In genomic region chr2:62923881-62924280, GRCh38 we compare ENCODE assay signal across 37 cellular contexts.
"Had no signal": no experiment of that assay in that cellular context is flagged by ENCODE, and none has a peak within 500 bp of the region (broad histone marks: within the 10 kb centered on the region; RNA-seq: fewer than 3 reads in every experiment).

No MANE protein-coding gene starts in this region.

- DNase-seq: activated B cell treated with CpG ODN at 0.5 μM for 24 hours; activated CD4-positive, alpha-beta memory T cell treated with anti-CD3 and anti-CD28 coated beads for 36 hours; activated CD4-positive, alpha-beta T cell treated with anti-CD3 and anti-CD28 coated beads for 4 hours; activated CD4-positive, alpha-beta T cell treated with anti-CD3 and anti-CD28 coated beads, Interleukin-2, amount 10 ng/mL, durations not matched to agents 24 days and 14 days; activated CD4-positive, alpha-beta T cell treated with anti-CD3 and anti-CD28 coated beads, Interleukin-2, amount 50 U/mL, for 1 hour; activated CD4-positive, alpha-beta T cell treated with anti-CD3 and anti-CD28 coated beads, Interleukin-2, amount 50 U/mL, for 4 hours; activated CD4-positive, CD25-positive, alpha-beta regulatory T cell treated with anti-CD3 and anti-CD28 coated beads, Interleukin-2, amount 50 U/mL, for 72 hours; activated CD8-positive, alpha-beta memory T cell treated with anti-CD3 and anti-CD28 coated beads, Interleukin-2, amount 50 U/mL, for 4 hours; activated CD8-positive, alpha-beta T cell treated with anti-CD3 and anti-CD28 coated beads for 36 hours; activated effector memory CD4-positive, alpha-beta T cell treated with anti-CD3 and anti-CD28 coated beads, Interleukin-2, amount 50 U/mL, for 16 hours; activated gamma-delta T cell treated with Interleukin-2 at 50 U/mL for 16 hours; activated naive CD4-positive, alpha-beta T cell; activated naive CD4-positive, alpha-beta T cell treated with anti-CD3 and anti-CD28 coated beads for 36 hours; activated naive CD4-positive, alpha-beta T cell treated with anti-CD3 and anti-CD28 coated beads, Interleukin-2, amount 50 U/mL, for 16 hours; activated naive CD8-positive, alpha-beta T cell treated with anti-CD3 and anti-CD28 coated beads for 36 hours; activated T-cell treated with anti-CD3 and anti-CD28 coated beads for 4 hours; activated T-cell treated with anti-CD3 and anti-CD28 coated beads, Interleukin-2, amount 50 U/mL, for 1 hour; activated T-cell treated with anti-CD3 and anti-CD28 coated beads, Interleukin-2, amount 50 U/mL, for 4 hours; activated T-cell treated with anti-CD3 and anti-CD28 coated beads, Interleukin-2, amount 50 U/mL, for 72 hours; adrenal gland; amniotic stem cell; aorta; brain microvascular endothelial cell; central memory CD4-positive, alpha-beta T cell; T-helper 1 cell; T-helper 2 cell; T-helper 9 cell had no signal

- H3K36me3 ChIP-seq: adrenal gland, brain microvascular endothelial cell, breast epithelium had no signal

- H3K4me3 Mint-ChIP-seq: activated B cell treated with CpG ODN at 0.5 μM for 24 hours; activated CD4-positive, alpha-beta memory T cell treated with anti-CD3 and anti-CD28 coated beads for 36 hours; activated CD4-positive, alpha-beta T cell treated with anti-CD3 and anti-CD28 coated beads, Interleukin-2, amount 10 ng/mL, durations not matched to agents 24 days and 14 days; activated CD8-positive, alpha-beta T cell treated with anti-CD3 and anti-CD28 coated beads for 36 hours; activated naive CD4-positive, alpha-beta T cell treated with anti-CD3 and anti-CD28 coated beads for 36 hours; activated naive CD8-positive, alpha-beta T cell treated with anti-CD3 and anti-CD28 coated beads for 36 hours; activated T-cell treated with anti-CD3 and anti-CD28 coated beads, Interleukin-2, amount 50 U/mL, for 4 hours; activated T-cell treated with anti-CD3 and anti-CD28 coated beads, Interleukin-2, amount 50 U/mL, for 72 hours; activated T-helper 1 cell treated with anti-CD3 and anti-CD28 coated beads, Interleukin-12 subunit alpha, Interleukin-12 subunit beta, Interleukin-2, Interleukin-4 antibody, amounts not matched to agents 30 ng/mL and 10 ng/mL and 1 ng/mL, durations not matched to agents 14 hours and 24 hours and 36 hours; activated T-helper 17 cell treated with anti-CD3 and anti-CD28 coated beads, Interleukin-2, amount 50 U/mL, for 72 hours; T-helper 1 cell treated with Interleukin-12 subunit alpha and Interleukin-12 subunit beta and Interleukin-4 antibody, amounts not matched to agents 30 μg/mL and 1 μg/mL, for 36 hours; T-helper 2 cell treated with Interferon-gamma antibody and Interleukin-4, amounts not matched to agents 5 μg/mL and 100 μg/mL, for 36 hours had no signal

- H3K27ac ChIP-seq: adrenal gland, body of pancreas, brain microvascular endothelial cell, breast epithelium, VCaP had no signal

- H3K27ac Mint-ChIP-seq: activated B cell treated with CpG ODN at 0.5 μM for 24 hours; activated CD4-positive, alpha-beta memory T cell treated with anti-CD3 and anti-CD28 coated beads for 36 hours; activated CD4-positive, alpha-beta T cell treated with anti-CD3 and anti-CD28 coated beads, Interleukin-2, amount 10 ng/mL, durations not matched to agents 24 days and 14 days; activated CD8-positive, alpha-beta T cell treated with anti-CD3 and anti-CD28 coated beads for 36 hours; activated naive CD4-positive, alpha-beta T cell treated with anti-CD3 and anti-CD28 coated beads for 36 hours; activated naive CD4-positive, alpha-beta T cell treated with anti-CD3 and anti-CD28 coated beads, Interleukin-2, amount 50 U/mL, for 72 hours; activated naive CD8-positive, alpha-beta T cell treated with anti-CD3 and anti-CD28 coated beads for 36 hours; activated T-cell treated with anti-CD3 and anti-CD28 coated beads, Interleukin-2, amount 50 U/mL, for 72 hours; activated T-helper 1 cell treated with anti-CD3 and anti-CD28 coated beads, Interleukin-12 subunit alpha, Interleukin-12 subunit beta, Interleukin-2, Interleukin-4 antibody, amounts not matched to agents 30 ng/mL and 10 ng/mL and 1 ng/mL, durations not matched to agents 14 hours and 24 hours and 36 hours; activated T-helper 17 cell treated with anti-CD3 and anti-CD28 coated beads, Interleukin-2, amount 50 U/mL, for 72 hours; T-helper 1 cell treated with Interleukin-12 subunit alpha and Interleukin-12 subunit beta and Interleukin-4 antibody, amounts not matched to agents 30 μg/mL and 1 μg/mL, for 36 hours; T-helper 2 cell treated with Interferon-gamma antibody and Interleukin-4, amounts not matched to agents 5 μg/mL and 100 μg/mL, for 36 hours had no signal

- H3K27me3 Mint-ChIP-seq: activated B cell treated with CpG ODN at 0.5 μM for 24 hours; activated CD4-positive, alpha-beta memory T cell treated with anti-CD3 and anti-CD28 coated beads for 36 hours; activated CD4-positive, alpha-beta T cell treated with anti-CD3 and anti-CD28 coated beads, Interleukin-2, amount 10 ng/mL, durations not matched to agents 24 days and 14 days; activated CD8-positive, alpha-beta T cell treated with anti-CD3 and anti-CD28 coated beads for 36 hours; activated naive CD8-positive, alpha-beta T cell treated with anti-CD3 and anti-CD28 coated beads for 36 hours; activated T-helper 17 cell treated with anti-CD3 and anti-CD28 coated beads, Interleukin-2, amount 50 U/mL, for 72 hours had no signal

- H3K4me1 ChIP-seq: adrenal gland, body of pancreas, breast epithelium had no signal

- H3K4me1 Mint-ChIP-seq: activated B cell treated with CpG ODN at 0.5 μM for 24 hours; activated CD4-positive, alpha-beta T cell treated with anti-CD3 and anti-CD28 coated beads, Interleukin-2, amount 10 ng/mL, durations not matched to agents 24 days and 14 days; activated naive CD8-positive, alpha-beta T cell treated with anti-CD3 and anti-CD28 coated beads for 36 hours; activated T-helper 17 cell treated with anti-CD3 and anti-CD28 coated beads, Interleukin-2, amount 50 U/mL, for 72 hours had no signal

- H3K9me3 ChIP-seq: adrenal gland, body of pancreas had no signal

- FAIRE-seq: astrocyte, TTC549 had no signal

- H3K4me3 ChIP-seq: adrenal gland, body of pancreas, breast epithelium had no signal

- H3K27me3 ChIP-seq: adrenal gland, body of pancreas, brain microvascular endothelial cell, breast epithelium had no signal

- ATAC-seq: activated CD8-positive, alpha-beta T cell treated with anti-CD3 and anti-CD28 coated beads for 36 hours; activated naive CD4-positive, alpha-beta T cell treated with anti-CD3 and anti-CD28 coated beads, Interleukin-2, amount 50 U/mL, for 72 hours; activated T-cell treated with anti-CD3 and anti-CD28 coated beads, Interleukin-2, amount 50 U/mL, for 4 hours; activated T-cell treated with anti-CD3 and anti-CD28 coated beads, Interleukin-2, amount 50 U/mL, for 72 hours; activated T-helper 17 cell treated with anti-CD3 and anti-CD28 coated beads, Interleukin-2, amount 50 U/mL, for 72 hours; body of pancreas had no signal
